Comparison of ENCODE assay signal across 12 cellular contexts in genomic region chr12:128266559-128267245, GRCh38. TPM values are rescaled to one million over a fixed set of nuclear protein-coding genes. Genes with fewer than 3 reads are reported as not detected.
DNase-seq lines count a peak whose midpoint lies in the region; ATAC-seq, FAIRE-seq and TF ChIP-seq lines count a peak whose summit lies in the region.
"Had no signal": no experiment of that assay in that cellular context is flagged by ENCODE, and none has a peak within 500 bp of the region (broad histone marks: within the 10 kb centered on the region; RNA-seq: fewer than 3 reads in every experiment).

TMEM132C (plus strand) TSS chr12:128267170; CDS start chr12:128267403, 233 bp downstream.

- intact Hi-C loops in heart right ventricle (cut with DNase I), result loop anchor here in 4 of 10 donors (5.0 to 10.0 kb wide), 5 partner anchors 48 to 1648 kb away; partner anchors contain the start of gene TMEM132D (in 1 of the 4)

- peak within 1 kb of the TSS; percentile 52 for H3K18ac ChIP-seq in neuronal stem cell (ENCODE audit: low read length)

- TF ChIP-seq EP300 in upper lobe of left lung (IDR thresholded peaks at IDR 0.05), result no peak

- no peaks in the 10 kb centered on the region for H3K36me3 ChIP-seq in heart right ventricle
- no peaks in the 10 kb centered on the region for H3K36me3 ChIP-seq in neuronal stem cell (replicated peaks in 1 of 2; ENCODE audit: control insufficient read depth in 2 of 2, insufficient read depth in 2 of 2, low read length in 2 of 2)
- H3K36me3 ChIP-seq in upper lobe of left lung, result no peaks in the 10 kb centered on the region

- peak within 1 kb of the TSS; percentile 93 for H2AFZ ChIP-seq in neuronal stem cell (ENCODE audit: low read length)

- H3K4ac ChIP-seq in neuronal stem cell (ENCODE audit: low read length), result no peak within 1 kb of the TSS

- peaks cover 0 to 17% (median 7%) of the 10 kb centered on the region in 9 donors for H3K4me1 ChIP-seq in heart right ventricle
- peaks cover 10 to 15% of the 10 kb centered on the region in 2 donors for H3K4me1 ChIP-seq in neuronal stem cell (ENCODE audit: control insufficient read depth in 2 of 2, insufficient read depth in 1 of 2, low read depth in 1 of 2, low read length in 2 of 2)
- peaks cover 0 to 20% (median 14%) of the 10 kb centered on the region in 4 donors for H3K4me1 ChIP-seq in upper lobe of left lung

- peak in 4 of 8 donors; percentile 9 to 39 (median 18) for ATAC-seq in heart right ventricle
- peak in 1 of 2 donors; percentile 43 for ATAC-seq in upper lobe of left lung (ENCODE audit: low FRiP score in 2 of 2)
- ATAC-seq in HG03139 (IDR thresholded peaks at IDR 0.05; ENCODE audit: unreplicated experiment), result no peak
- no peak for ATAC-seq in left lobe of liver

- no peak within 1 kb of the TSS for H2BK5ac ChIP-seq in neuronal stem cell (ENCODE audit: low read length)

- 1 to 2% (median 2%) methylated on average over 48 to 73 of the region's 73 CpGs for WGBS in adipose tissue, 3 donors
- 1 to 2% methylated on average over 54 to 73 of the region's 73 CpGs for WGBS in heart right ventricle, 2 donors
- no CpG with 5 or more reads among the region's 73 CpGs for WGBS in neuronal stem cell (ENCODE audit: extremely low coverage in 2 of 2, insufficient read length in 2 of 2, insufficient replicate concordance in 1 of 2), 2 donors
- WGBS in upper lobe of left lung, 2 donors, result 1 to 3% methylated on average over 16 to 45 of the region's 73 CpGs

- H3K4me3 ChIP-seq in heart right ventricle (peak within 1 kb of the TSS in 9 of 10 donors; percentile 30 to 53 (median 41)), neuronal stem cell (ENCODE audit: low read length in 2 of 2) (peak within 1 kb of the TSS; percentile 75 to 97), upper lobe of left lung (peak within 1 kb of the TSS in 3 of 4 donors; percentile 27 to 41 (median 34))

- H2BK15ac ChIP-seq in neuronal stem cell (ENCODE audit: low read length), result peak within 1 kb of the TSS; percentile 38

- no peak within 1 kb of the TSS for H4K91ac ChIP-seq in neuronal stem cell (ENCODE audit: low read depth, low read length, poor library complexity)

- peak within 1 kb of the TSS; percentile 91 for H3K14ac ChIP-seq in neuronal stem cell (ENCODE audit: low read length)

- H3K79me1 ChIP-seq in neuronal stem cell (ENCODE audit: low read depth, low read length), result no peaks in the 10 kb centered on the region

- H3K23ac ChIP-seq in neuronal stem cell (ENCODE audit: low read depth, low read length, poor library complexity), result peak within 1 kb of the TSS; percentile 50

- H3K27ac ChIP-seq in adipose tissue (ENCODE audit: low read depth, low read length) (no peak within 1 kb of the TSS), heart right ventricle (no peak within 1 kb of the TSS), neuronal stem cell (replicated peaks; ENCODE audit: low read length) (no peak within 1 kb of the TSS), upper lobe of left lung (no peak within 1 kb of the TSS)

- H2AK5ac ChIP-seq in neuronal stem cell (ENCODE audit: low read depth, low read length), result no peak within 1 kb of the TSS

- TF ChIP-seq CTCF in heart right ventricle (IDR thresholded peaks at IDR 0.05) (no peak), upper lobe of left lung (IDR thresholded peaks at IDR 0.05) (no peak)

- peak within 1 kb of the TSS; percentile 77 for H3K4me2 ChIP-seq in neuronal stem cell (ENCODE audit: insufficient read depth, low read length, poor library complexity, severe bottlenecking)
- H3K4me2 ChIP-seq: SK-N-SH had no signal

- H3K9me3 ChIP-seq in heart right ventricle, result peaks cover 0 to 12% (median 0%) of the 10 kb centered on the region in 11 donors
- H3K9me3 ChIP-seq in neuronal stem cell (replicated peaks in 1 of 2; ENCODE audit: control insufficient read depth in 2 of 2, insufficient read depth in 1 of 2, low read depth in 1 of 2, low read length in 2 of 2), result peaks cover 2 to 8% of the 10 kb centered on the region in 2 donors
- no peaks in the 10 kb centered on the region for H3K9me3 ChIP-seq in upper lobe of left lung
- H3K9me3 ChIP-seq: SK-N-SH had no signal

- no peak for FAIRE-seq in GM12891 (lab: Jason Lieb, UNC)

- no peak within 1 kb of the TSS for H4K8ac ChIP-seq in neuronal stem cell (ENCODE audit: low read depth, low read length)

- H2BK120ac ChIP-seq in neuronal stem cell (ENCODE audit: low read depth, low read length), result no peak within 1 kb of the TSS

- no peak for DNase-seq in heart right ventricle
- DNase-seq in neuronal stem cell (ENCODE audit: low spot score), result no peak
- DNase-seq in upper lobe of left lung, result peak in 1 of 2 donors; percentile 63
- DNase-seq in GM12891 (ENCODE audit: insufficient read length, low spot score), result no peak
- no peak for DNase-seq in left lobe of liver (ENCODE audit: low spot score)
- DNase-seq: activated CD4-positive, alpha-beta T cell treated with anti-CD3 and anti-CD28 coated beads for 1 hour; Calu3 had no signal

- no peak for TF ChIP-seq POLR2A in upper lobe of left lung (IDR thresholded peaks at IDR 0.05)
- TF ChIP-seq POLR2A in GM12891 (IDR thresholded peaks at IDR 0.05; ENCODE audit: low read depth, low read length), result no peak

- H3K9ac ChIP-seq in neuronal stem cell (ENCODE audit: low read depth, low read length, poor library complexity), result no peak within 1 kb of the TSS
- H3K9ac ChIP-seq: SK-N-SH had no signal

- H3K27me3 ChIP-seq in heart right ventricle, result peaks cover 12 to 81% (median 66%) of the 10 kb centered on the region in 7 donors
- peaks cover 0 to 54% (median 19%) of the 10 kb centered on the region in 3 experiments for H3K27me3 ChIP-seq in neuronal stem cell (ENCODE audit: control insufficient read depth in 3 of 3, insufficient read depth in 3 of 3, low read depth in 1 of 3, low read length in 3 of 3)
- peaks cover 0 to 24% (median 8%) of the 10 kb centered on the region in 4 donors for H3K27me3 ChIP-seq in upper lobe of left lung

- H2BK12ac ChIP-seq in neuronal stem cell (ENCODE audit: low read length), result no peak within 1 kb of the TSS

TF ChIP-seq in GM12891, 5 proteins besides CTCF, POLR2A, EP300 and RAD21:
- TF ChIP-seq SPI1 (IDR thresholded peaks at IDR 0.05; ENCODE audit: low read depth, low read length) (no peak), TAF1 (IDR thresholded peaks at IDR 0.05; ENCODE audit: low read depth, low read length) (no peak), POLR2AphosphoS5 (IDR thresholded peaks at IDR 0.05; ENCODE audit: low read depth, low read length) (no peak), POU2F2 (IDR thresholded peaks at IDR 0.05; ENCODE audit: low read depth, low read length) (no peak), PAX5 (IDR thresholded peaks at IDR 0.05; ENCODE audit: insufficient read depth, low read length, severe bottlenecking) (no peak)

RNA-seq across cellular contexts. Expression of gene TMEM132C, which starts in this region (rescaled TPM):
- polyA plus RNA-seq in adipose tissue (10 to 100 TPM in 2 of 3 donors, 1 to 10 TPM in 1; 3.1 to 55.5 (median 18.7) TPM), heart right ventricle (1 to 10 TPM; 1.6 to 2.9 TPM)
- total RNA-seq in heart right ventricle (1 to 10 TPM in 8 of 10 donors, under 1 TPM in 2; 0.79 to 2.2 (median 1.6) TPM), upper lobe of left lung (1 to 10 TPM in 4 of 6 donors, under 1 TPM in 2; under 0.01 to 2.2 (median 1.1) TPM), left lobe of liver (0.10 TPM)
- 0.11 TPM for polyA plus RNA-seq in neuronal stem cell (2013, experiment 1 of 2)
- polyA plus RNA-seq in neuronal stem cell (2013, experiment 2 of 2), result 0.12 TPM
- polyA plus RNA-seq in GM12891 (2012; ENCODE audit: low read depth, missing spikeins), result not detected
- total RNA-seq: Calu3, fibroblast of villous mesenchyme, M059J had no signal
- polyA plus RNA-seq: SK-N-SH had no signal

Comparison
In these comparisons a context has a peak if more than half of its experiments do, and no peak if none do; other contexts are left out.
1. H3K4me3 ChIP-seq: peak in every context shown above with its lines; median percentile 86 in neuronal stem cell; 41 in heart right ventricle; 34 in upper lobe of left lung.